In genomic region chr18:36672437-36673344, GRCh38 we compare ENCODE assay signal across 8 cellular contexts.
A peak's percentile ranks its signal among the peaks of the same experiment; 100 is the strongest.
DNase-seq lines count a peak whose midpoint lies in the region; ATAC-seq and TF ChIP-seq lines count a peak whose summit lies in the region.

No MANE protein-coding gene starts in this region.

- peak overlapping the region; percentile 71 for H3K27ac ChIP-seq in OCI-LY1 (ENCODE audit: low read depth, low read length, poor library complexity, severe bottlenecking)
- peak overlapping the region in 2 of 4 donors; percentile 36 to 52 for H3K27ac ChIP-seq in gastroesophageal sphincter
- no peak overlapping the region for H3K27ac ChIP-seq in WERI-Rb-1

- no peak for TF ChIP-seq EP300 in gastroesophageal sphincter (IDR thresholded peaks at IDR 0.05)

- ATAC-seq in GM18868 (IDR thresholded peaks at IDR 0.05; ENCODE audit: unreplicated experiment) (peak; percentile 76), HG03342 (IDR thresholded peaks at IDR 0.05; ENCODE audit: unreplicated experiment) (peak; percentile 67), gastroesophageal sphincter (peak; percentile 77), omental fat pad (ENCODE audit: low FRiP score) (no peak)
- ATAC-seq in stimulated activated naive CD8-positive, alpha-beta T cell treated with anti-CD3 and anti-CD28 coated beads, Interleukin-15, amount 100 ng/mL, for 72 hours = no peak

- peak overlapping the region in 1 of 2 donors; percentile 15 for H3K27ac Mint-ChIP-seq in stimulated activated naive CD8-positive, alpha-beta T cell treated with anti-CD3 and anti-CD28 coated beads, Interleukin-15, amount 100 ng/mL, for 72 hours

- no peaks in the 10 kb centered on the region for H3K4me1 Mint-ChIP-seq in stimulated activated naive CD8-positive, alpha-beta T cell treated with anti-CD3 and anti-CD28 coated beads, Interleukin-15, amount 100 ng/mL, for 72 hours

- H3K9me3 ChIP-seq in OCI-LY1 (ENCODE audit: low read length) (peaks cover 7% of the 10 kb centered on the region; the same call in 1 of the 2 replicates), gastroesophageal sphincter (peaks cover 0 to 12% (median 0%) of the 10 kb centered on the region in 3 donors), WERI-Rb-1 (ENCODE audit: severe bottlenecking) (peaks cover 4% of the 10 kb centered on the region)

- H3K79me2 ChIP-seq in OCI-LY1 (ENCODE audit: insufficient read depth, low read length) = no peaks in the 10 kb centered on the region

- no peak for TF ChIP-seq POLR2A in gastroesophageal sphincter (IDR thresholded peaks at IDR 0.05)

- peak overlapping the region; percentile 50 for H2AFZ ChIP-seq in OCI-LY1 (ENCODE audit: low read length)

- H3K9ac ChIP-seq in OCI-LY1 (ENCODE audit: low read length) = no peak overlapping the region; the same call in 1 of the 2 replicates

- no peaks in the 10 kb centered on the region for H3F3A ChIP-seq in OCI-LY1 (ENCODE audit: insufficient read depth, low read length)

- H3K4me2 ChIP-seq in OCI-LY1 (ENCODE audit: low read length) = peak overlapping the region; percentile 45

- no peaks in the 10 kb centered on the region for H3K9me2 ChIP-seq in OCI-LY1 (ENCODE audit: low read depth, low read length)

- peaks cover 33% of the 10 kb centered on the region for H3K4me1 ChIP-seq in OCI-LY1 (ENCODE audit: insufficient read depth, low read length, severe bottlenecking)
- H3K4me1 ChIP-seq in gastroesophageal sphincter = peaks cover 0 to 23% (median 3%) of the 10 kb centered on the region in 3 donors

- H4K20me1 ChIP-seq in OCI-LY1 (ENCODE audit: insufficient read depth, low read length) = no peaks in the 10 kb centered on the region

- 29 to 30% methylated on average over 6 to 11 of the region's 11 CpGs for WGBS in gastroesophageal sphincter (ENCODE audit: low coverage in 1 of 2), 2 donors

- H3K36me3 ChIP-seq in OCI-LY1 (ENCODE audit: insufficient read depth, low read length) = peaks cover 5% of the 10 kb centered on the region; the same call in 1 of the 2 replicates
- H3K36me3 ChIP-seq in gastroesophageal sphincter = no peaks in the 10 kb centered on the region
- no peaks in the 10 kb centered on the region for H3K36me3 ChIP-seq in WERI-Rb-1

- H3K4me3 ChIP-seq in OCI-LY1 (ENCODE audit: low read depth, low read length, poor library complexity, severe bottlenecking) (peak overlapping the region; percentile 26), gastroesophageal sphincter (peak overlapping the region; percentile 5 to 31), WERI-Rb-1 (ENCODE audit: low read depth, low read length) (no peak overlapping the region)

- TF ChIP-seq CTCF in OCI-LY1 (IDR thresholded peaks at IDR 0.05; ENCODE audit: low read length) (no peak), gastroesophageal sphincter (IDR thresholded peaks at IDR 0.05) (no peak), WERI-Rb-1 (IDR thresholded peaks at IDR 0.05; ENCODE audit: low read depth, low read length) (no peak), omental fat pad (IDR thresholded peaks at IDR 0.05) (no peak)

- no peaks in the 10 kb centered on the region for H3K9me3 Mint-ChIP-seq in stimulated activated naive CD8-positive, alpha-beta T cell treated with anti-CD3 and anti-CD28 coated beads, Interleukin-15, amount 100 ng/mL, for 72 hours

- H3K4me3 Mint-ChIP-seq in stimulated activated naive CD8-positive, alpha-beta T cell treated with anti-CD3 and anti-CD28 coated beads, Interleukin-15, amount 100 ng/mL, for 72 hours = no peak overlapping the region

- H3K27me3 ChIP-seq in OCI-LY1 (ENCODE audit: insufficient read depth, low read length) (no peaks in the 10 kb centered on the region), gastroesophageal sphincter (no peaks in the 10 kb centered on the region), WERI-Rb-1 (ENCODE audit: insufficient read depth, low read depth, severe bottlenecking) (no peaks in the 10 kb centered on the region)

- H3K27me3 Mint-ChIP-seq in stimulated activated naive CD8-positive, alpha-beta T cell treated with anti-CD3 and anti-CD28 coated beads, Interleukin-15, amount 100 ng/mL, for 72 hours = peaks cover 34% of the 10 kb centered on the region

- no peak for DNase-seq in stimulated activated naive CD8-positive, alpha-beta T cell treated with anti-CD3 and anti-CD28 coated beads, Interleukin-15, amount 100 ng/mL, for 72 hours
- DNase-seq in WERI-Rb-1 (no peak), HuH-7.5 (ENCODE audit: low spot score) (no peak), omental fat pad (ENCODE audit: low spot score) (no peak)

Comparison
In these comparisons a context has a peak if more than half of its experiments do, and no peak if none do; other contexts are left out.
1. ATAC-seq: peak in GM18868 (single experiment), HG03342 (single experiment) and gastroesophageal sphincter (single experiment); none in stimulated activated naive CD8-positive, alpha-beta T cell treated with anti-CD3 and anti-CD28 coated beads, Interleukin-15, amount 100 ng/mL, for 72 hours (single experiment) and omental fat pad (single experiment).